Comparison of ENCODE assay signal across 19 cellular contexts in genomic region chr18:31611511-31611910, GRCh38. TPM values are rescaled to one million over a fixed set of nuclear protein-coding genes. Genes with fewer than 3 reads are reported as not detected.
DNase-seq lines count a peak whose midpoint lies in the region; ATAC-seq and TF ChIP-seq lines count a peak whose summit lies in the region.
"Had no signal": no experiment of that assay in that cellular context is flagged by ENCODE, and none has a peak within 500 bp of the region (broad histone marks: within the 10 kb centered on the region; RNA-seq: fewer than 3 reads in every experiment).

No MANE protein-coding gene starts in this region.

- no peaks in the 10 kb centered on the region for H3K9me2 ChIP-seq in Loucy (replicated peaks; ENCODE audit: low read depth, low read length)

- WGBS in esophagus muscularis mucosa = 77% methylated on average over 5 of the region's 5 CpGs

- H3K9me3 ChIP-seq in cardiac muscle cell (ENCODE audit: low read depth) (no peaks in the 10 kb centered on the region), Loucy (ENCODE audit: insufficient read depth, low read depth, low read length) (no peaks in the 10 kb centered on the region), esophagus muscularis mucosa (no peaks in the 10 kb centered on the region)
- H3K9me3 ChIP-seq: BLaER1 treated with 17β-estradiol and CSF1 and Interleukin-3, amounts not matched to agents 10 nM and 100 nM; SJSA1 had no signal

- H3K4me3 ChIP-seq in cardiac muscle cell (no peak overlapping the region), Loucy (ENCODE audit: low read length, poor library complexity, severe bottlenecking) (no peak overlapping the region), esophagus muscularis mucosa (no peak overlapping the region)
- H3K4me3 ChIP-seq: BLaER1 treated with 17β-estradiol and CSF1 and Interleukin-3, amounts not matched to agents 10 nM and 100 nM; GM23248; SJSA1 had no signal

- no peak for TF ChIP-seq POLR2A in esophagus muscularis mucosa (IDR thresholded peaks at IDR 0.05; ENCODE audit: low read depth)

- no peak for ATAC-seq in left cardiac atrium
- no peak for ATAC-seq in HG02973 (IDR thresholded peaks at IDR 0.05; ENCODE audit: unreplicated experiment)

- H3K4me2 ChIP-seq in Loucy (ENCODE audit: low read depth, low read length, poor library complexity, severe bottlenecking) = peak overlapping the region; percentile 43

- H3K4me1 ChIP-seq in cardiac muscle cell (ENCODE audit: low read depth) (peaks cover 26% of the 10 kb centered on the region), Loucy (ENCODE audit: insufficient read depth, low read length, poor library complexity, severe bottlenecking) (peaks cover 21% of the 10 kb centered on the region), esophagus muscularis mucosa (peaks cover 0 to 11% (median under 1%) of the 10 kb centered on the region in 4 donors)
- H3K4me1 ChIP-seq: SJSA1 had no signal

- DNase-seq in cardiac muscle cell (ENCODE audit: low read depth in 1 of 2, low spot score in 1 of 2) = no peak
- no peak for DNase-seq in left cardiac atrium
- DNase-seq in esophagus muscularis mucosa (ENCODE audit: extremely low spot score) = peak; percentile 45
- no peak for DNase-seq in RKO (ENCODE audit: low spot score)
- DNase-seq in superior temporal gyrus (ENCODE audit: extremely low spot score) = no peak
- DNase-seq: CD4-positive, alpha-beta T cell; HCEC 1CT; IMR-90; KG1; MM.1S; NCI-H1694; NCI-H2029 treated with DMSO at 0.1 percent for 48 hours; NCI-H446 treated with DMSO at 0.1 percent for 48 hours had no signal

- no peaks in the 10 kb centered on the region for H3K36me3 ChIP-seq in cardiac muscle cell
- H3K36me3 ChIP-seq in Loucy (ENCODE audit: insufficient read depth, low read length) = no peaks in the 10 kb centered on the region
- no peaks in the 10 kb centered on the region for H3K36me3 ChIP-seq in esophagus muscularis mucosa
- H3K36me3 ChIP-seq: BLaER1 treated with 17β-estradiol and CSF1 and Interleukin-3, amounts not matched to agents 10 nM and 100 nM; SJSA1 had no signal

- TF ChIP-seq EP300 in esophagus muscularis mucosa (IDR thresholded peaks at IDR 0.05) = no peak

- TF ChIP-seq CTCF in cardiac muscle cell (IDR thresholded peaks at IDR 0.05; ENCODE audit: low read depth, low read length) = no peak
- no peak for TF ChIP-seq CTCF in Loucy (conservative IDR thresholded peaks at IDR 0.05; ENCODE audit: low read length)
- no peak for TF ChIP-seq CTCF in esophagus muscularis mucosa (IDR thresholded peaks at IDR 0.05)

- H3K9ac ChIP-seq in Loucy (ENCODE audit: low read depth, low read length, poor library complexity, severe bottlenecking) = no peak overlapping the region
- H3K9ac ChIP-seq: BLaER1 treated with 17β-estradiol and CSF1 and Interleukin-3, amounts not matched to agents 10 nM and 100 nM; GM23248 had no signal

- 0 out of 2 replicates have a peak overlapping the region, but pooled peaks have one; percentile 79 for H2AFZ ChIP-seq in Loucy (ENCODE audit: low read length)
- H2AFZ ChIP-seq: GM23248 had no signal

- no peaks in the 10 kb centered on the region for H4K20me1 ChIP-seq in Loucy (ENCODE audit: insufficient read depth, low read length, poor library complexity, severe bottlenecking)
- H4K20me1 ChIP-seq: BLaER1 treated with 17β-estradiol and CSF1 and Interleukin-3, amounts not matched to agents 10 nM and 100 nM had no signal

- H3F3A ChIP-seq in Loucy (ENCODE audit: low read depth) = no peaks in the 10 kb centered on the region

- intact Hi-C loops in left cardiac atrium (cut with DNase I) (no loop called here), esophagus muscularis mucosa (cut with DNase I) (no loop called here)

- H3K27ac ChIP-seq in cardiac muscle cell (peak overlapping the region; percentile 36), esophagus muscularis mucosa (replicated peaks in 1 of 4) (no peak overlapping the region)
- H3K27ac ChIP-seq: BLaER1 treated with 17β-estradiol and CSF1 and Interleukin-3, amounts not matched to agents 10 nM and 100 nM; GM23248; SJSA1 had no signal

- H3K79me2 ChIP-seq in Loucy (ENCODE audit: insufficient read depth, low read length) = no peaks in the 10 kb centered on the region

- H3K27me3 ChIP-seq in cardiac muscle cell = no peaks in the 10 kb centered on the region
- H3K27me3 ChIP-seq in Loucy (ENCODE audit: insufficient read depth, low read length, poor library complexity, severe bottlenecking) = no peaks in the 10 kb centered on the region
- no peaks in the 10 kb centered on the region for H3K27me3 ChIP-seq in esophagus muscularis mucosa
- H3K27me3 ChIP-seq: BLaER1 treated with 17β-estradiol and CSF1 and Interleukin-3, amounts not matched to agents 10 nM and 100 nM; SJSA1 had no signal

RNA-seq across cellular contexts. Expression of gene TTR, which starts 19.8 kb away (rescaled TPM):
- 0.98 TPM in 1 of 2 replicates, not detected in the other for total RNA-seq in cardiac muscle cell
- polyA plus RNA-seq in cardiac muscle cell = 2.7 TPM in 1 of 2 replicates, not detected in the other
- under 1 TPM in 1 of 2 donors, not detected in 1; 0.34 TPM for total RNA-seq in left cardiac atrium
- total RNA-seq in esophagus muscularis mucosa = 1 to 10 TPM in 1 of 4 donors, under 1 TPM in 1, not detected in 2; 0.33 to 1.2 TPM
- total RNA-seq: CD4-positive, alpha-beta T cell; GM23248; IMR-90; SJSA1 had no signal
- polyA plus RNA-seq: AG04450, GM23248, IMR-90 had no signal
